ENCODE assay signal across 17 cellular contexts in the genomic region with DNA sequence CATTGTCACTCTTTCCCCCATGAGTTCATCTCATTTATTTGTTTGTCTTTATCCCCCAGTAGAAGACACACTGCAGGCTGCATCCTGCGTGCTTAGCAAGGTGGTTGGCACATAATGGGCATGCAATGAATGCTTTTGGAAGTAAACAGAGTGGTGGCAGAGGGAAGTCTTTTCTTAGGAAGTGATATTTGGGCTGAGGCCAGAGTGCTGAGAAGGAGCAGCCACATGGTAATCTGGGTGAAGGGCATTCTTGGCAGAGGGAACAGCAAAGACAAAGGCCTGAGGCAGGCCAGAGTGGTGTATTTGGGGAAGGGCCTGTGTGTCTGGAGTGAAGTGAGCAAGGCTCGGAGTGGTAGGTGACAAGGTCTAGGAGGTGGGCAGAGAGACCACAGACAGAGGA. TPM values are rescaled to one million over a fixed set of nuclear protein-coding genes. Genes with fewer than 3 reads are reported as not detected.
"Had no signal": no experiment of that assay in that cellular context is flagged by ENCODE, and none has a peak within 500 bp of the region (broad histone marks: within the 10 kb centered on the region; RNA-seq: fewer than 3 reads in every experiment).

No MANE protein-coding gene starts in this region.

- H3K36me3 Mint-ChIP-seq: memory B cell; naive thymus-derived CD8-positive, alpha-beta T cell; stimulated activated naive B cell treated with anti-CD40 and anti-IgM and Interleukin-4, amounts not matched to agents 10 μg/mL and 1 μg/mL and 100 μg/mL, for 72 hours had no signal

- H3K9me3 ChIP-seq: body of pancreas, neutrophil, pancreas, sigmoid colon had no signal

- ATAC-seq: activated CD8-positive, alpha-beta T cell treated with anti-CD3 and anti-CD28 coated beads for 36 hours; body of pancreas; naive thymus-derived CD8-positive, alpha-beta T cell; pancreas; stimulated activated naive B cell treated with anti-CD40 and anti-IgM and Interleukin-4, amounts not matched to agents 10 μg/mL and 1 μg/mL and 100 μg/mL, for 72 hours had no signal

- H3K4me1 ChIP-seq: pancreas had no signal

- H3K27ac ChIP-seq: body of pancreas, neutrophil, pancreas had no signal

- H3K4me3 ChIP-seq: body of pancreas, pancreas, sigmoid colon had no signal

- H3K4me1 Mint-ChIP-seq: activated CD4-positive, alpha-beta T cell treated with anti-CD3 and anti-CD28 coated beads, Interleukin-2, amount 10 ng/mL, durations not matched to agents 24 days and 14 days had no signal

- H3K4me3 Mint-ChIP-seq: activated CD4-positive, alpha-beta T cell treated with anti-CD3 and anti-CD28 coated beads, Interleukin-2, amount 10 ng/mL, durations not matched to agents 24 days and 14 days; activated CD8-positive, alpha-beta T cell treated with anti-CD3 and anti-CD28 coated beads for 36 hours; activated naive CD4-positive, alpha-beta T cell treated with anti-CD3 and anti-CD28 coated beads for 36 hours; memory B cell; stimulated activated naive B cell treated with anti-CD40 and anti-IgM and Interleukin-4, amounts not matched to agents 10 μg/mL and 1 μg/mL and 100 μg/mL, for 72 hours; T-helper 2 cell treated with Interferon-gamma antibody and Interleukin-4, amounts not matched to agents 5 μg/mL and 100 μg/mL, for 36 hours had no signal

- H3K27ac Mint-ChIP-seq: activated CD4-positive, alpha-beta T cell treated with anti-CD3 and anti-CD28 coated beads, Interleukin-2, amount 10 ng/mL, durations not matched to agents 24 days and 14 days; activated CD8-positive, alpha-beta T cell treated with anti-CD3 and anti-CD28 coated beads for 36 hours; activated naive CD4-positive, alpha-beta T cell treated with anti-CD3 and anti-CD28 coated beads for 36 hours; memory B cell; stimulated activated naive B cell treated with anti-CD40 and anti-IgM and Interleukin-4, amounts not matched to agents 10 μg/mL and 1 μg/mL and 100 μg/mL, for 72 hours; T-helper 2 cell treated with Interferon-gamma antibody and Interleukin-4, amounts not matched to agents 5 μg/mL and 100 μg/mL, for 36 hours had no signal

- H3K9me3 Mint-ChIP-seq: activated CD4-positive, alpha-beta T cell treated with anti-CD3 and anti-CD28 coated beads, Interleukin-2, amount 10 ng/mL, durations not matched to agents 24 days and 14 days; activated CD8-positive, alpha-beta T cell treated with anti-CD3 and anti-CD28 coated beads for 36 hours; activated naive CD4-positive, alpha-beta T cell treated with anti-CD3 and anti-CD28 coated beads for 36 hours; memory B cell; naive thymus-derived CD8-positive, alpha-beta T cell; stimulated activated naive B cell treated with anti-CD40 and anti-IgM and Interleukin-4, amounts not matched to agents 10 μg/mL and 1 μg/mL and 100 μg/mL, for 72 hours; T-helper 2 cell treated with Interferon-gamma antibody and Interleukin-4, amounts not matched to agents 5 μg/mL and 100 μg/mL, for 36 hours had no signal

- DNase-seq: activated CD4-positive, alpha-beta T cell treated with anti-CD3 and anti-CD28 coated beads, Interleukin-2, amount 10 ng/mL, durations not matched to agents 24 days and 14 days; activated CD8-positive, alpha-beta T cell treated with anti-CD3 and anti-CD28 coated beads for 36 hours; activated naive CD4-positive, alpha-beta T cell treated with anti-CD3 and anti-CD28 coated beads for 36 hours; activated T-cell treated with anti-CD3 and anti-CD28 coated beads, Interleukin-2, amount 50 U/mL, for 1 hour; body of pancreas; central memory CD4-positive, alpha-beta T cell; erythroblast; foreskin melanocyte; glutamatergic neuron; islet precursor cell; naive thymus-derived CD8-positive, alpha-beta T cell; pancreas; sigmoid colon; stimulated activated naive B cell treated with anti-CD40 and anti-IgM and Interleukin-4, amounts not matched to agents 10 μg/mL and 1 μg/mL and 100 μg/mL, for 72 hours had no signal

- H3K36me3 ChIP-seq: neutrophil, pancreas, sigmoid colon had no signal

RNA-seq across cellular contexts. Expression of gene ADAMTS7, which starts 17.7 kb away (rescaled TPM):
- polyA plus RNA-seq: naive thymus-derived CD8-positive, alpha-beta T cell had no signal
